In the genomic region with DNA sequence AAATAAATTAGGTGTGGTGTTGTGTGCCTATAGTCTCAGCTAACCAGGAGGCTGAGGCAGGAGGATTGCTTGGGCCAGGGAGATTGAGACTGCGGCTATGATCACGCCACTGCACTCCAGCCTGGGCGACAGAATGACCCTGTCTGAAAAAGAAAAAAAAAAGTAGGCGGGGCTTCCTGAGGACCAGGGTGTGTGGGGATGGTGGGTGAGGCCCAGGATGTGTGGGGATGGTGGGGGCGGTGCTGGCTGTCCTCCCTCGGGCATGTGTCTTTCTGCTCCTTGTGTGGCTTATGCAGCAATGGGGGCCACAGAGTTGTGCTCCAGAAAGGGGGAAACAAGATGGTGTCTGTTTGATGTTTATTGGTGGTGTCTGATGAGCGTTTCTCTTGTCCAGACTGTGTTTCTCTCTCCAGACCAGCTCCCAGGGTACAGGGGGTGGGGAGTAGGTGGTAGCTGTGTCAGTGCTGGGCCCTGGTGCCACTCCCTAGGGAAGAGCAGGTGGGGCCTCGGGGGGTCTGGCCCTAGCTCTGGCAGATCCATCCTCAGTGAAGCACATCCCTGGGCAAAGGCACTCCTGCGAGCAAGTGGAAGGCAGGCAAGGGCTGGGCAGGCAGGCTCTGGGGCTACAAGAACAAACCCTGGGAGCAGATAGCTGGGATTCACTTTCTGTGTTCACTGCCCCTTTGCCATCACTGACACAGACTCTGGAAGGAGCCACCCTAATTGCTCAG, we compare ENCODE assay signal across 15 cellular contexts. TPM values are rescaled to one million over a fixed set of nuclear protein-coding genes. Genes with fewer than 3 reads are reported as not detected.
DNase-seq lines count a peak whose midpoint lies in the region; ATAC-seq and TF ChIP-seq lines count a peak whose summit lies in the region.
"Had no signal": no experiment of that assay in that cellular context is flagged by ENCODE, and none has a peak within 500 bp of the region (broad histone marks: within the 10 kb centered on the region; RNA-seq: fewer than 3 reads in every experiment).

No MANE protein-coding gene starts in this region.

- CTCF ChIA-PET in PC-9 (lab: Charles Lee) = no interaction called here

- BruUV-seq in PC-9 (replicated peaks; lab: Mats Ljungman, UMichigan) = no TSS peak

- no peak for TF ChIP-seq CTCF in natural killer cell (IDR thresholded peaks at IDR 0.05)
- no peak for TF ChIP-seq CTCF in PC-9 (conservative IDR thresholded peaks at IDR 0.05)
- no peak for TF ChIP-seq CTCF in ascending aorta (IDR thresholded peaks at IDR 0.05)

- no peaks in the 10 kb centered on the region for H3K36me3 Mint-ChIP-seq in natural killer cell
- H3K36me3 Mint-ChIP-seq in natural killer cell treated with Interleukin-12 subunit alpha and Interleukin-12 subunit beta and Interleukin-15 and Interleukin-18, amount 100 ng/mL, for 72 hours = peaks cover 4% of the 10 kb centered on the region

- peaks cover 14% of the 10 kb centered on the region for H4K20me1 ChIP-seq in PC-9 (ENCODE audit: insufficient read depth)

- no peak for ATAC-seq in natural killer cell
- no peak for ATAC-seq in natural killer cell treated with Interleukin-12 subunit alpha and Interleukin-12 subunit beta and Interleukin-15 and Interleukin-18, amount 100 ng/mL, for 72 hours
- ATAC-seq in GM21360 (IDR thresholded peaks at IDR 0.05; ENCODE audit: unreplicated experiment) = no peak

- H3K27me3 ChIP-seq in PC-9 (ENCODE audit: insufficient read depth, low read depth) (no peaks in the 10 kb centered on the region), ascending aorta (no peaks in the 10 kb centered on the region)
- H3K27me3 ChIP-seq: tibial artery had no signal

- no peak overlapping the region for H3K4me3 Mint-ChIP-seq in natural killer cell
- no peak overlapping the region for H3K4me3 Mint-ChIP-seq in natural killer cell treated with Interleukin-12 subunit alpha and Interleukin-12 subunit beta and Interleukin-15 and Interleukin-18, amount 100 ng/mL, for 72 hours

- H3K27me3 Mint-ChIP-seq in natural killer cell (ENCODE audit: low read depth in 2 of 2) = no peaks in the 10 kb centered on the region
- no peaks in the 10 kb centered on the region for H3K27me3 Mint-ChIP-seq in natural killer cell treated with Interleukin-12 subunit alpha and Interleukin-12 subunit beta and Interleukin-15 and Interleukin-18, amount 100 ng/mL, for 72 hours

- no peak overlapping the region for H3K4me2 ChIP-seq in PC-9

- H3K9me3 ChIP-seq in PC-9 (ENCODE audit: insufficient read depth, low read depth) (no peaks in the 10 kb centered on the region), ascending aorta (no peaks in the 10 kb centered on the region)
- H3K9me3 ChIP-seq: tibial artery had no signal

- intact Hi-C loops in natural killer cell (cut with micrococcal nuclease) = no loop called here
- intact Hi-C loops in PC-9 (cut with micrococcal nuclease; ENCODE audit: unreplicated experiment) = loop anchor here (10.0 kb wide), 1 partner anchor 103 kb away; no protein-coding TSS in a partner anchor
- intact Hi-C loops in ascending aorta (cut with DNase I) = loop anchor here (5.0 to 10.0 kb wide), 2 partner anchors 124 to 1017 kb away; a partner anchor contains a TSS

- no peak overlapping the region for H2AFZ ChIP-seq in PC-9

- peak overlapping the region; percentile 29 to 45 for H3K27ac Mint-ChIP-seq in natural killer cell
- peak overlapping the region in 1 of 2 donors; percentile 41 for H3K27ac Mint-ChIP-seq in natural killer cell treated with Interleukin-12 subunit alpha and Interleukin-12 subunit beta and Interleukin-15 and Interleukin-18, amount 100 ng/mL, for 72 hours

- peaks cover 8% of the 10 kb centered on the region for H3K79me2 ChIP-seq in PC-9 (ENCODE audit: low read depth)

- POLR2A ChIA-PET in PC-9 (lab: Charles Lee; ENCODE audit: unreplicated experiment) = interaction anchor here (0.6 kb wide), 2 partner anchors 124 to 221 kb away, joined by 4 read pairs; no protein-coding TSS in a partner anchor

- H3K36me3 ChIP-seq in PC-9 (ENCODE audit: low read depth) (no peaks in the 10 kb centered on the region), ascending aorta (peaks cover 34 to 57% of the 10 kb centered on the region in 2 donors)

- H3K9me3 Mint-ChIP-seq in natural killer cell = no peaks in the 10 kb centered on the region
- no peaks in the 10 kb centered on the region for H3K9me3 Mint-ChIP-seq in natural killer cell treated with Interleukin-12 subunit alpha and Interleukin-12 subunit beta and Interleukin-15 and Interleukin-18, amount 100 ng/mL, for 72 hours

- peaks cover 20% of the 10 kb centered on the region for H3F3A ChIP-seq in PC-9 (ENCODE audit: insufficient read depth, low read depth)

- H3K4me3 ChIP-seq in PC-9 (no peak overlapping the region), ascending aorta (no peak overlapping the region)
- H3K4me3 ChIP-seq: tibial artery had no signal

- H3K9me2 ChIP-seq in PC-9 (ENCODE audit: insufficient read depth) = no peaks in the 10 kb centered on the region

- DNase-seq in natural killer cell = no peak
- DNase-seq in natural killer cell treated with Interleukin-12 subunit alpha and Interleukin-12 subunit beta and Interleukin-15 and Interleukin-18, amount 100 ng/mL, for 72 hours (ENCODE audit: low spot score) = no peak
- peak; percentile 44 for DNase-seq in SK-N-DZ (ENCODE audit: low spot score)
- DNase-seq in PC-9 = no peak
- no peak for DNase-seq in NCI-H2227 (lab: John Stamatoyannopoulos, UW; ENCODE audit: unreplicated experiment)
- DNase-seq in ascending aorta (ENCODE audit: low spot score in 2 of 2) = no peak
- DNase-seq: MV-4-11, NCI-H2227 treated with DMSO at 0.1 percent for 48 hours had no signal

- H3K4me1 Mint-ChIP-seq in natural killer cell = peaks cover 26 to 33% of the 10 kb centered on the region in 2 donors
- peaks cover 20 to 26% of the 10 kb centered on the region in 2 donors for H3K4me1 Mint-ChIP-seq in natural killer cell treated with Interleukin-12 subunit alpha and Interleukin-12 subunit beta and Interleukin-15 and Interleukin-18, amount 100 ng/mL, for 72 hours (ENCODE audit: low read depth in 2 of 2)

- H3K27ac ChIP-seq in cingulate gyrus (ENCODE audit: low read depth, low read length) (peak overlapping the region; percentile 39), PC-9 (no peak overlapping the region), ascending aorta (no peak overlapping the region)
- H3K27ac ChIP-seq: epithelial cell of prostate had no signal

- H3K4me1 ChIP-seq in PC-9 (replicated peaks; ENCODE audit: insufficient read depth) (peaks cover 6% of the 10 kb centered on the region; the same call in 1 of the 2 replicates), ascending aorta (peaks cover 10 to 18% of the 10 kb centered on the region in 2 donors)

RNA-seq across cellular contexts. Expression of a gene that starts 2.3 kb away (rescaled TPM):
- 10 to 100 TPM in 2 of 3 donors, 1 to 10 TPM in 1; 7.1 to 12.4 (median 11.5) TPM for total RNA-seq in natural killer cell
- total RNA-seq in natural killer cell treated with Interleukin-12 subunit alpha and Interleukin-12 subunit beta and Interleukin-15 and Interleukin-18, amount 100 ng/mL, for 72 hours = 10 to 100 TPM; 11.4 to 44.7 TPM
- polyA plus RNA-seq in SK-N-DZ (2014; cell fraction: cytosol; rRNA removed) = 0.77 and 3.9 TPM in 2 replicates
- polyA plus RNA-seq in SK-N-DZ (2014; cell fraction: nucleus; rRNA removed) = 12.4 and 26.8 TPM in 2 replicates
- total RNA-seq in PC-9 (2021) = 10.0 and 11.9 TPM in 2 replicates
- 6.6 TPM for total RNA-seq in ascending aorta

RNA-seq across cellular contexts. Expression of a gene that starts 5.0 kb away (rescaled TPM):
- total RNA-seq in natural killer cell (100 to 1,000 TPM; 237 to 247 (median 243) TPM), PC-9 (2021) (39.5 and 56.2 TPM in 2 replicates), ascending aorta (13.9 TPM)
- total RNA-seq in natural killer cell treated with Interleukin-12 subunit alpha and Interleukin-12 subunit beta and Interleukin-15 and Interleukin-18, amount 100 ng/mL, for 72 hours = 100 to 1,000 TPM; 259 to 316 TPM
- polyA plus RNA-seq in SK-N-DZ (2014; cell fraction: cytosol; rRNA removed) = 21.6 and 38.5 TPM in 2 replicates
- 35.0 and 44.6 TPM in 2 replicates for polyA plus RNA-seq in SK-N-DZ (2014; cell fraction: nucleus; rRNA removed)

RNA-seq across cellular contexts. Expression of a gene that starts 10.0 kb away (rescaled TPM):
- 10 to 100 TPM; 14.3 to 17.2 (median 15.0) TPM for total RNA-seq in natural killer cell
- total RNA-seq in natural killer cell treated with Interleukin-12 subunit alpha and Interleukin-12 subunit beta and Interleukin-15 and Interleukin-18, amount 100 ng/mL, for 72 hours = 10 to 100 TPM in 1 of 2 donors, 1 to 10 TPM in 1; 8.4 to 15.6 TPM
- polyA plus RNA-seq in SK-N-DZ (2014; cell fraction: cytosol; rRNA removed) = 6.0 and 7.0 TPM in 2 replicates
- polyA plus RNA-seq in SK-N-DZ (2014; cell fraction: nucleus; rRNA removed) = 8.8 and 14.6 TPM in 2 replicates
- total RNA-seq in PC-9 (2021) = 1.3 and 1.7 TPM in 2 replicates
- total RNA-seq in ascending aorta = 0.43 TPM
- total RNA-seq: kidney epithelial cell had no signal

RNA-seq across cellular contexts. Expression of a gene that starts 26.8 kb away (rescaled TPM):
- total RNA-seq in natural killer cell = 10 to 100 TPM; 30.0 to 47.0 (median 30.5) TPM
- 10 to 100 TPM; 32.9 to 84.4 TPM for total RNA-seq in natural killer cell treated with Interleukin-12 subunit alpha and Interleukin-12 subunit beta and Interleukin-15 and Interleukin-18, amount 100 ng/mL, for 72 hours
- 3.4 and 5.0 TPM in 2 replicates for polyA plus RNA-seq in SK-N-DZ (2014; cell fraction: cytosol; rRNA removed)
- 11.8 and 13.3 TPM in 2 replicates for polyA plus RNA-seq in SK-N-DZ (2014; cell fraction: nucleus; rRNA removed)
- total RNA-seq in PC-9 (2021) = 24.2 and 27.0 TPM in 2 replicates
- 83.2 TPM for total RNA-seq in ascending aorta

RNA-seq across cellular contexts. Expression of a gene that starts 38.7 kb away (rescaled TPM):
- total RNA-seq in natural killer cell = under 1 TPM; 0.53 to 1.00 (median 0.96) TPM
- not detected for total RNA-seq in natural killer cell treated with Interleukin-12 subunit alpha and Interleukin-12 subunit beta and Interleukin-15 and Interleukin-18, amount 100 ng/mL, for 72 hours
- polyA plus RNA-seq in SK-N-DZ (2014; cell fraction: cytosol; rRNA removed) = not detected in 2 replicates
- polyA plus RNA-seq in SK-N-DZ (2014; cell fraction: nucleus; rRNA removed) = 0.07 TPM in 1 of 2 replicates, not detected in the other
- total RNA-seq in PC-9 (2021) = not detected in 2 replicates
- not detected for total RNA-seq in ascending aorta
- total RNA-seq: Daoy, HT1080, kidney epithelial cell had no signal
